ENCODE assay signal across 8 cellular contexts in the genomic region with DNA sequence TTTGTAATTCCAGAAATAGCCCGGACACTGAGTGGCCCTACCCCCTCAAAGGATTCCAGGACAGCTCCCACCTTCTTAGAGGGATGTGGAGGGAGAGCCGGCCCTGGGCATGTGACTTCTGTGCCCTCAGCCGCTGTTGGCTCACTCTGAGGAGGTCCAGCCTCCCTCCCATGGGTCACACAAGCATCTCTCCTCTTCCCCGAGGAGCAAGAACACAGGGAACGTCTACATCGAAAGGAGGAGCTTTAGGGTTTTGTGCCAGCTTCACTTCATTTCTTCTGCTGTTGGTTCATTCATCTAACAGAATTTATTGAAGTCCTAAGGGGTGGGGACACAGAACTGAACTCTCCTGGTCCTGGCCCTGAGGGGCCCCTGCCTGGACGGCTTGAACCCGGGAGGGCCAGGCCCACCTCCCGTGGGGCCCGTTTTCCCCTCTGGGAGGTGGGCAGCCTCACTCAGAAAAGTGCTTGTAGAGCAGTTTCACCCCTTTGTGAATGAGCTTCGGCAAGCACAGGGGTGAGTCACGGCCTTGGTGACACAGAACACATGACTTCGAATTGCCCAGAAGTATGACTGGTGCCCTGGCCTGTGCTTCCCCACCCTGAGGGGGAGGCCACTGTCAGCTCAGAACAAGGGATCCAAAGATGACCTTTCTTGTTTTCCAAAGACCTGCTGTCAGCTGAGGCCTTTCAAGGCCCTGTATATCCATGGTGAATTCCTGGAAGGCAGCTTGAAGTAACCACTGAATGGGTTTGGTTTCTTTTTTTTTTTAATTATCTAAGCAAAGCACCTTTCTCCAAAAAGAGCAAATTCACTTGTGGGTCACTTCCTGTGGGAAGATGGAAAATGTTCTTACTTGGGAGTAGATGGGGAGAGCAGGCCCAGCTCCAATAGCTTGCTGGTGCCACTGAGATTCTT. TPM values are rescaled to one million over a fixed set of nuclear protein-coding genes. Genes with fewer than 3 reads are reported as not detected.
DNase-seq lines count a peak whose midpoint lies in the region; ATAC-seq lines count a peak whose summit lies in the region.

No MANE protein-coding gene starts in this region.

- no peaks in the 10 kb centered on the region for H4K20me1 ChIP-seq in Karpas-422 (ENCODE audit: insufficient read depth, low read depth, low read length)

- no peak overlapping the region for H3K4me2 ChIP-seq in Karpas-422 (ENCODE audit: low read depth, low read length, poor library complexity, severe bottlenecking)

- no peaks in the 10 kb centered on the region for H3K79me2 ChIP-seq in Karpas-422 (ENCODE audit: low read length)

- peak; percentile 94 for DNase-seq in RKO (ENCODE audit: low spot score)
- DNase-seq in activated naive CD4-positive, alpha-beta T cell treated with anti-CD3 and anti-CD28 coated beads, Interleukin-2, amount 50 U/mL, for 16 hours: peak; percentile 79
- DNase-seq in left cardiac atrium: peak; percentile 84
- DNase-seq in stimulated activated CD4-positive, alpha-beta T cell treated with anti-CD3 and anti-CD28 coated beads, Interleukin-12 subunit alpha, Interleukin-12 subunit beta, amount 100 ng/mL, for 24 hours (ENCODE audit: low read depth in 2 of 2): peak; percentile 63 to 74
- DNase-seq in Karpas-422: no peak
- DNase-seq in cerebellum (ENCODE audit: low spot score): no peak

- H3K4me1 ChIP-seq in Karpas-422 (ENCODE audit: low read length): peaks cover 11% of the 10 kb centered on the region

- no peak overlapping the region for H3K4me3 ChIP-seq in Karpas-422 (ENCODE audit: low read length)

- H3K27me3 ChIP-seq in Karpas-422 (ENCODE audit: low read length): no peaks in the 10 kb centered on the region

- H3K9ac ChIP-seq in Karpas-422 (ENCODE audit: low read length): no peak overlapping the region

- no peak overlapping the region for H2AFZ ChIP-seq in Karpas-422 (ENCODE audit: low read length)

- intact Hi-C loops in left cardiac atrium (cut with DNase I): no loop called here

- no peaks in the 10 kb centered on the region for H3K9me2 ChIP-seq in Karpas-422 (replicated peaks; ENCODE audit: insufficient read depth, low read length)

- H3K27ac ChIP-seq in Karpas-422 (ENCODE audit: low read length): no peak overlapping the region

- ATAC-seq in GM21723 (IDR thresholded peaks at IDR 0.05; ENCODE audit: unreplicated experiment): peak; percentile 47
- peak; percentile 51 to 92 for ATAC-seq in left cardiac atrium
- ATAC-seq in HG02852 (IDR thresholded peaks at IDR 0.05; ENCODE audit: unreplicated experiment): no peak

- no peaks in the 10 kb centered on the region for H3K9me3 ChIP-seq in Karpas-422 (ENCODE audit: low read length)

- H3K36me3 ChIP-seq in Karpas-422 (ENCODE audit: insufficient read depth, low read length): no peaks in the 10 kb centered on the region

RNA-seq across cellular contexts. Expression of a gene that starts 39.2 kb away (rescaled TPM):
- total RNA-seq in left cardiac atrium (100 to 1,000 TPM in 1 of 2 donors, 10 to 100 TPM in 1; 99.0 to 103 TPM), cerebellum (32.0 TPM)
- total RNA-seq in Karpas-422 (2014; rRNA removed; shearing (Covaris generic); ENCODE audit: low replicate concordance): 27.6 and 53.5 TPM in 2 replicates

Comparison
In these comparisons a context has a peak if more than half of its experiments do, and no peak if none do; other contexts are left out.
1. DNase-seq: peak in RKO (single experiment), activated naive CD4-positive, alpha-beta T cell treated with anti-CD3 and anti-CD28 coated beads, Interleukin-2, amount 50 U/mL, for 16 hours (single experiment), left cardiac atrium (single experiment) and stimulated activated CD4-positive, alpha-beta T cell treated with anti-CD3 and anti-CD28 coated beads, Interleukin-12 subunit alpha, Interleukin-12 subunit beta, amount 100 ng/mL, for 24 hours (2 of 2); none in Karpas-422 (single experiment) and cerebellum (single experiment).